ENCODE assay signal across 8 cellular contexts in genomic region chr4:99405433-99406115, GRCh38. TPM values are rescaled to one million over a fixed set of nuclear protein-coding genes. Genes with fewer than 3 reads are reported as not detected.
A peak's percentile ranks its signal among the peaks of the same experiment; 100 is the strongest.
DNase-seq lines count a peak whose midpoint lies in the region; ATAC-seq and TF ChIP-seq lines count a peak whose summit lies in the region.

No MANE protein-coding gene starts in this region.

- H3K27ac Mint-ChIP-seq in activated naive CD4-positive, alpha-beta T cell treated with anti-CD3 and anti-CD28 coated beads for 36 hours: no peak overlapping the region

- H3K4me1 Mint-ChIP-seq in activated naive CD4-positive, alpha-beta T cell treated with anti-CD3 and anti-CD28 coated beads for 36 hours (ENCODE audit: low read depth): no peaks in the 10 kb centered on the region

- intact Hi-C loops in activated naive CD4-positive, alpha-beta T cell treated with anti-CD3 and anti-CD28 coated beads for 36 hours (cut with micrococcal nuclease): loop anchor here (1.0 to 10.0 kb wide), 9 partner anchors 58 to 1262 kb away; partner anchors contain the start of genes EIF4E, METAP1 and STPG2
- intact Hi-C loops in posterior cingulate gyrus (cut with DNase I): loop anchor here (1.0 to 10.0 kb wide), 2 partner anchors 201 to 286 kb away; no protein-coding TSS in a partner anchor

- CTCF ChIA-PET in activated naive CD4-positive, alpha-beta T cell treated with anti-CD3 and anti-CD28 coated beads for 36 hours (lab: Charles Lee): interaction anchor here (0.6 to 2.6 kb wide), 16 partner anchors 57 to 1256 kb away, joined by 3 to 8 read pairs (median 3); partner anchors contain the start of gene METAP1

- TF ChIP-seq CTCF in GM12864 (IDR thresholded peaks at IDR 0.05; ENCODE audit: low read depth, low read length, missing control alignments): peak; percentile 86

- ATAC-seq in HG03442 (IDR thresholded peaks at IDR 0.05; ENCODE audit: unreplicated experiment) (no peak), HG03159 (IDR thresholded peaks at IDR 0.05; ENCODE audit: unreplicated experiment) (no peak)

- H3K27ac ChIP-seq in SK-N-MC: no peak overlapping the region

- H3K36me3 ChIP-seq in SK-N-MC (ENCODE audit: insufficient read depth, low read length): no peaks in the 10 kb centered on the region

- H3K36me3 Mint-ChIP-seq in activated naive CD4-positive, alpha-beta T cell treated with anti-CD3 and anti-CD28 coated beads for 36 hours (ENCODE audit: low read depth): no peaks in the 10 kb centered on the region

- H3K4me3 ChIP-seq in GM12864 (ENCODE audit: low read depth, low read length) (no peak overlapping the region), SK-N-MC (no peak overlapping the region)

- H3K27me3 Mint-ChIP-seq in activated naive CD4-positive, alpha-beta T cell treated with anti-CD3 and anti-CD28 coated beads for 36 hours (ENCODE audit: low read depth): no peaks in the 10 kb centered on the region

- H3K9me3 Mint-ChIP-seq in activated naive CD4-positive, alpha-beta T cell treated with anti-CD3 and anti-CD28 coated beads for 36 hours: no peaks in the 10 kb centered on the region

- H3K4me3 Mint-ChIP-seq in activated naive CD4-positive, alpha-beta T cell treated with anti-CD3 and anti-CD28 coated beads for 36 hours: no peak overlapping the region

- H3K9ac ChIP-seq in SK-N-MC (ENCODE audit: insufficient read length): no peak overlapping the region

- DNase-seq in GM12864 (ENCODE audit: low read depth) (no peak), LoVo (ENCODE audit: low spot score) (peak; percentile 69), SK-N-MC (ENCODE audit: low read depth, low spot score) (peak; percentile 35), globus pallidus (ENCODE audit: low spot score) (peak; percentile 52), posterior cingulate gyrus (peak in 7 of 10 donors; percentile 42 to 84 (median 69))
- DNase-seq in activated naive CD4-positive, alpha-beta T cell treated with anti-CD3 and anti-CD28 coated beads for 36 hours: peak; percentile 77

- no peaks in the 10 kb centered on the region for H3K9me3 ChIP-seq in SK-N-MC (ENCODE audit: low read depth, low read length)

RNA-seq across cellular contexts. Expression of gene ADH7, which starts 29.6 kb away (rescaled TPM):
- total RNA-seq in activated naive CD4-positive, alpha-beta T cell treated with anti-CD3 and anti-CD28 coated beads for 36 hours: not detected

RNA-seq across cellular contexts. Expression of gene ADH1C, which starts 53.0 kb away (rescaled TPM):
- not detected for total RNA-seq in activated naive CD4-positive, alpha-beta T cell treated with anti-CD3 and anti-CD28 coated beads for 36 hours
